In genomic region chr7:51220226-51220625, GRCh38 we compare ENCODE assay signal across 27 cellular contexts.
"Had no signal": no experiment of that assay in that cellular context is flagged by ENCODE, and none has a peak within 500 bp of the region (broad histone marks: within the 10 kb centered on the region; RNA-seq: fewer than 3 reads in every experiment).

No MANE protein-coding gene starts in this region.

- H3K27me3 ChIP-seq: esophagus squamous epithelium, neutrophil, sigmoid colon, stomach, thyroid gland, vagina had no signal

- H3K36me3 Mint-ChIP-seq: immature natural killer cell; mesothelial cell of epicardium; naive B cell; natural killer cell treated with Interleukin-12 subunit alpha and Interleukin-12 subunit beta and Interleukin-15 and Interleukin-18, amount 100 ng/mL, for 72 hours; stimulated activated effector memory CD8-positive, alpha-beta T cell treated with anti-CD3 and anti-CD28 coated beads, Interleukin-12 subunit alpha, Interleukin-12 subunit beta, amount 100 ng/mL, for 72 hours had no signal

- H3K4me3 Mint-ChIP-seq: immature natural killer cell; mesothelial cell of epicardium; natural killer cell treated with Interleukin-12 subunit alpha and Interleukin-12 subunit beta and Interleukin-15 and Interleukin-18, amount 100 ng/mL, for 72 hours; neural crest cell; stimulated activated effector memory CD8-positive, alpha-beta T cell treated with anti-CD3 and anti-CD28 coated beads, Interleukin-12 subunit alpha, Interleukin-12 subunit beta, amount 100 ng/mL, for 72 hours had no signal

- H3K4me3 ChIP-seq: esophagus squamous epithelium, lower lobe of right lung, mucosa of descending colon, prostate gland, sigmoid colon, stomach, thyroid gland, vagina had no signal

- H3K36me3 ChIP-seq: lower lobe of right lung, neutrophil, prostate gland, sigmoid colon, thyroid gland, vagina had no signal

- H3K4me1 ChIP-seq: lower lobe of right lung, prostate gland, sigmoid colon, thyroid gland had no signal

- DNase-seq: effector CD8-positive, alpha-beta T cell; esophagus squamous epithelium; foreskin melanocyte; glutamatergic neuron; hypothalamus; immature natural killer cell; kidney glomerular epithelial cell; left ventricle myocardium superior; lower lobe of right lung; mucosa of descending colon; naive B cell; right cardiac atrium; sigmoid colon; stimulated activated CD4-positive, alpha-beta T cell treated with anti-CD3 and anti-CD28 coated beads, Interleukin-2, amount 100 ng/mL, for 24 hours; stimulated activated CD4-positive, alpha-beta T cell treated with anti-CD3 and anti-CD28 coated beads, Interleukin-4, amount 100 ng/mL, for 24 hours; stimulated activated naive CD4-positive, alpha-beta T cell treated with Interleukin-2 at 50 U/mL for 16 hours; stomach; thyroid gland; trophoblast cell had no signal

- H3K27ac ChIP-seq: esophagus squamous epithelium, lower lobe of right lung, neutrophil, parathyroid adenoma, prostate gland, sigmoid colon, stomach, thyroid gland, vagina had no signal

- H3K9ac ChIP-seq: parathyroid adenoma had no signal

- H3K4me1 Mint-ChIP-seq: immature natural killer cell; mesothelial cell of epicardium; naive B cell; neural crest cell; stimulated activated effector memory CD8-positive, alpha-beta T cell treated with anti-CD3 and anti-CD28 coated beads, Interleukin-12 subunit alpha, Interleukin-12 subunit beta, amount 100 ng/mL, for 72 hours had no signal

- ATAC-seq: left ventricle myocardium superior, lower lobe of right lung, mucosa of descending colon, right cardiac atrium had no signal

- H3K27ac Mint-ChIP-seq: immature natural killer cell; mesothelial cell of epicardium; naive B cell; natural killer cell treated with Interleukin-12 subunit alpha and Interleukin-12 subunit beta and Interleukin-15 and Interleukin-18, amount 100 ng/mL, for 72 hours; stimulated activated effector memory CD8-positive, alpha-beta T cell treated with anti-CD3 and anti-CD28 coated beads, Interleukin-12 subunit alpha, Interleukin-12 subunit beta, amount 100 ng/mL, for 72 hours had no signal

- H3K9me3 Mint-ChIP-seq: immature natural killer cell; mesothelial cell of epicardium; naive B cell; natural killer cell treated with Interleukin-12 subunit alpha and Interleukin-12 subunit beta and Interleukin-15 and Interleukin-18, amount 100 ng/mL, for 72 hours; neural crest cell; stimulated activated effector memory CD8-positive, alpha-beta T cell treated with anti-CD3 and anti-CD28 coated beads, Interleukin-12 subunit alpha, Interleukin-12 subunit beta, amount 100 ng/mL, for 72 hours had no signal

- H3K9me3 ChIP-seq: esophagus squamous epithelium, lower lobe of right lung, mucosa of descending colon, neutrophil, prostate gland, sigmoid colon, stomach, thyroid gland, vagina had no signal

- H2AFZ ChIP-seq: parathyroid adenoma had no signal
